Comparison of ENCODE assay signal across 7 cellular contexts in the genomic region with DNA sequence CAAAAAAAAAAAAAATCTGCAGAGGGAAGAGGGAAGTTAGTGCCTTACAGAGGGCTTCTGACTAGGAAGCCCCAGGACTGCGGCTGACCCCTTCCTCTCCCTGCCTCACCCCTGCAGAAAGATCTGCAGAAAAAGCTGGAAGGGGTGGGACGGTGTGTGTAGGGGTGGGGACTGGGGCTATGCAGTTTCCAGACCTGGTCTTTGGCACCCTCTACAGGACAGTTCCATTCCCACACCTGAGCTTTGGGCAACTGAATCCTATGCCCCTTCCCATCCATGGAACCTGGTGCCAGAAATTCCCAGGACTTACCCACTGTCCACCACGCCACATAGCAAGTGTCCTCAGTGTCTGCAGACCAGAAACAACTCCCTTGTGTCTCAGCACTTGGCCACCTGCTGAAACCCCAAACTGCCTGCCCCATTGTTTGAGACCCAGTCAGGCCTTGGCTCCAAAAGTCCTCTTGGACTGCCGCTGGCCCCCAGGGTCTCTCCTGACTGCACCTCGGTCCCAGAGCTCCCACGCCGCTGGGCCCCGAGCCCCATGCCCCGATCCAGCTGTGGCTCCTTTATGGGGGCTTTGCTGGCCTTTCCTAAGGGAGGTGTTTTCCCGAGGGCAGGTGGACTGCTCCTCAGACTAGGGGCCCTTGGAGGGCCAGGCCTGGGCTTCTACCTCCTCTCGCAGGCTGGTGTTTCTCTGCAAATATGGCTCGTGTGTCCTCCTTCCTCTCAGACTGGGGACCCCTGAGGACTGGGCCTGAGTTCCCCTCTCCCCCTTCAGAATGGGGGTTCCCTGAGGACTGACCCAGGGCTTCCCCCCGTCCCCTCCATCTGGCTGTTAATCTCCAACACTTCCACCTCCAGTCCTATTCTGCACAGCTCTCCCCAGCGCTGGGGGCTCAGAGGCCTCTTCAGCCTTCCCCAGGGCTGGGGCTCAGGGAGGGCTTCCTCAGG.
DNase-seq lines count a peak whose midpoint lies in the region; ATAC-seq and TF ChIP-seq lines count a peak whose summit lies in the region.
"Not testable (repeated sequence)": the region's sequence is repeated elsewhere in the genome, so short reads cannot be mapped to it uniquely, and the experiment has no call there.

No MANE protein-coding gene starts in this region.

- not testable (repeated sequence) for H3K4ac ChIP-seq in H9 (ENCODE audit: low read depth, low read length)

- not testable (repeated sequence) for H4K5ac ChIP-seq in H9 (ENCODE audit: insufficient read length, low read depth, low read length)

- not testable (repeated sequence) for H3K9ac ChIP-seq in H9 (ENCODE audit: extremely low read depth, insufficient read length, low read length); adipocyte (ENCODE audit: low read length)

- not testable (repeated sequence) for H3K56ac ChIP-seq in H9 (ENCODE audit: insufficient read length, low read depth, low read length)

- peaks cover 48 to 59% of the 10 kb centered on the region in 2 experiments for H3K9me3 Mint-ChIP-seq in H9

- H3K4me3 Mint-ChIP-seq in H9 = not testable (repeated sequence)

- no CpG with 5 or more reads among the region's 14 CpGs for WGBS in H9 (ENCODE audit: extremely low coverage, insufficient read length, low lambda C conversion rate)

- H3K36me3 Mint-ChIP-seq in H9 (ENCODE audit: insufficient read depth in 1 of 3, low read depth in 3 of 3) = not testable (repeated sequence)

- intact Hi-C loops in mucosa of descending colon (cut with DNase I, micrococcal nuclease) = not testable (repeated sequence)

- not testable (repeated sequence) for H3K4me1 ChIP-seq in H9 (ENCODE audit: insufficient read depth, low read length); adipocyte (ENCODE audit: control insufficient read depth, insufficient read depth, low read length); mucosa of descending colon (ENCODE audit: low read depth)

- H3K4me1 Mint-ChIP-seq in H9 = not testable (repeated sequence)

- H3K18ac ChIP-seq in H9 (ENCODE audit: insufficient read length, low read depth, low read length) = not testable (repeated sequence)

- TF ChIP-seq POLR2A in NB4 (IDR thresholded peaks at IDR 0.05; ENCODE audit: extremely low read depth, insufficient read length) = not testable (repeated sequence)

- DNase-seq in DMS53 (lab: John Stamatoyannopoulos, UW) (peak; percentile 72), NB4 (ENCODE audit: low read depth) (peak; percentile 37), RWPE1 (ENCODE audit: low spot score) (peak; percentile 51), adipocyte (ENCODE audit: low read depth) (peak; percentile 1), mucosa of descending colon (peak in 2 of 3 donors; percentile 31 to 58)
- not testable (repeated sequence) for DNase-seq in H9; fibroblast of the aortic adventitia (ENCODE audit: low read depth)

- H2BK20ac ChIP-seq in H9 (ENCODE audit: low read depth, low read length, poor library complexity, severe bottlenecking) = not testable (repeated sequence)

- not testable (repeated sequence) for H3K9me3 ChIP-seq in H9 (ENCODE audit: control insufficient read depth, low read depth, low read length); adipocyte (ENCODE audit: control insufficient read depth, low read length); mucosa of descending colon

- not testable (repeated sequence) for H2BK12ac ChIP-seq in H9 (ENCODE audit: insufficient read length, low read depth, low read length)

- H2AFZ ChIP-seq in H9 (ENCODE audit: low read length) = not testable (repeated sequence)

- not testable (repeated sequence) for H3K27ac Mint-ChIP-seq in H9

- CTCF ChIA-PET in RWPE1 (lab: Yijun Ruan, JAX) = not testable (repeated sequence)

- H4K8ac ChIP-seq in H9 (replicated peaks; ENCODE audit: insufficient read length, low read depth, low read length) = not testable (repeated sequence)

- TF ChIP-seq CTCF in H9 (conservative IDR thresholded peaks at IDR 0.05) (0 out of 3 replicates have a peak, but pooled peaks have one; percentile 11), NB4 (IDR thresholded peaks at IDR 0.05; ENCODE audit: low read depth, low read length) (peak; percentile 24), RWPE1 (conservative IDR thresholded peaks at IDR 0.05; ENCODE audit: low read depth) (peak; percentile 58), fibroblast of the aortic adventitia (IDR thresholded peaks at IDR 0.05; ENCODE audit: insufficient read depth, low read length) (peak; percentile 39), mucosa of descending colon (IDR thresholded peaks at IDR 0.05) (peak; percentile 47)

- H3K14ac ChIP-seq in H9 (ENCODE audit: insufficient read depth, low read length) = not testable (repeated sequence)

- not testable (repeated sequence) for H3K4me3 ChIP-seq in NB4 (ENCODE audit: low read depth, low read length); adipocyte (ENCODE audit: low read length); fibroblast of the aortic adventitia (ENCODE audit: low read depth, low read length); mucosa of descending colon

- not testable (repeated sequence) for H3K27me3 ChIP-seq in H9 (ENCODE audit: insufficient read depth, low read length); adipocyte (replicated peaks; ENCODE audit: control insufficient read depth, insufficient read depth, low read length)

- H4K20me1 ChIP-seq in H9 (ENCODE audit: control insufficient read depth, insufficient read depth, insufficient read length) = not testable (repeated sequence)

- H3K79me2 ChIP-seq in H9 (ENCODE audit: insufficient read depth, low read length) = not testable (repeated sequence)

- H3K23me2 ChIP-seq in H9 (ENCODE audit: insufficient read length, low read depth, low read length, poor library complexity, severe bottlenecking) = not testable (repeated sequence)

- H4K91ac ChIP-seq in H9 (ENCODE audit: insufficient read length, low read depth, low read length) = not testable (repeated sequence)

- not testable (repeated sequence) for H3K23ac ChIP-seq in H9 (ENCODE audit: insufficient read length, low read depth, low read length)

- not testable (repeated sequence) for H3K27me3 Mint-ChIP-seq in H9 (ENCODE audit: low read depth)

- ATAC-seq in mucosa of descending colon = not testable (repeated sequence)

- H3K79me1 ChIP-seq in H9 (ENCODE audit: insufficient read depth, low read depth, low read length, poor library complexity, severe bottlenecking) = not testable (repeated sequence)

- H2BK5ac ChIP-seq in H9 (ENCODE audit: insufficient read length, low read length) = not testable (repeated sequence)

- H3K27ac ChIP-seq in H9 (ENCODE audit: insufficient read length, low read depth, low read length); RWPE1: not testable (repeated sequence)

- POLR2A ChIA-PET in RWPE1 (lab: Yijun Ruan, JAX; ENCODE audit: low non-redundant PET) = not testable (repeated sequence)

- H3K36me3 ChIP-seq in adipocyte (ENCODE audit: control insufficient read depth, insufficient read depth, low read length, severe bottlenecking); mucosa of descending colon (ENCODE audit: low read depth): not testable (repeated sequence)

- not testable (repeated sequence) for H3T11ph ChIP-seq in H9 (ENCODE audit: low read length)

- H3K4me2 ChIP-seq in H9 (ENCODE audit: insufficient read depth, insufficient read length, low read length) = not testable (repeated sequence)

- not testable (repeated sequence) for H2AK5ac ChIP-seq in H9 (ENCODE audit: insufficient read length, low read length)

- H2BK15ac ChIP-seq in H9 (ENCODE audit: low read depth, low read length) = not testable (repeated sequence)

- H2BK120ac ChIP-seq in H9 (ENCODE audit: low read depth, low read length, poor library complexity, severe bottlenecking) = not testable (repeated sequence)
